Comparison of ENCODE assay signal across 1 cellular context in genomic region chr19:57191141-57192063, GRCh38.
A peak's percentile ranks its signal among the peaks of the same experiment; 100 is the strongest.
TF ChIP-seq lines count a peak whose summit lies in the region.

TSS of gene ZNF264 (plus strand) at chr19:57191500. CDS start at chr19:57191914, 414 bp downstream.

TF ChIP-seq in HepG2, 621 proteins besides CTCF, POLR2A, EP300 and RAD21 (continued from another document and continues in another):
- TF ChIP-seq THAP9 (CRISPR knock-in tag; IDR thresholded peaks at IDR 0.05; ENCODE audit: borderline replicate concordance) (peak; percentile 67; the same call in 1 of the 2 replicates), ZNF607 (CRISPR knock-in tag; IDR thresholded peaks at IDR 0.05; ENCODE audit: borderline replicate concordance) (peak; percentile 91; the same call in 1 of the 2 replicates), HMG20B (CRISPR knock-in tag; conservative IDR thresholded peaks at IDR 0.05) (no peak), ZSCAN22 (CRISPR knock-in tag; IDR thresholded peaks at IDR 0.05) (0 out of 2 replicates have a peak, but pooled peaks have one; percentile 61), ZNF782 (CRISPR knock-in tag; IDR thresholded peaks at IDR 0.05; ENCODE audit: borderline replicate concordance) (0 out of 2 replicates have a peak, but pooled peaks have one; percentile 34), KMT2A (CRISPR knock-in tag; IDR thresholded peaks at IDR 0.05) (no peak), U2AF1 (optimal IDR thresholded peaks at IDR 0.05; ENCODE audit: low read depth, low read length) (peak; percentile 83), ZMYM3 (CRISPR knock-in tag; IDR thresholded peaks at IDR 0.05) (no peak; the same call in 1 of the 2 replicates), STAG1 (CRISPR knock-in tag; IDR thresholded peaks at IDR 0.05) (peak; percentile 1; the same call in 1 of the 2 replicates), ZNF574 (CRISPR knock-in tag; IDR thresholded peaks at IDR 0.05) (peak; percentile 68), ZFP41 (CRISPR knock-in tag; IDR thresholded peaks at IDR 0.05; ENCODE audit: borderline replicate concordance) (peak; percentile 28; the same call in 1 of the 2 replicates), ZNF441 (CRISPR knock-in tag; IDR thresholded peaks at IDR 0.05; ENCODE audit: borderline replicate concordance) (peak; percentile 20; the same call in 1 of the 2 replicates), RBM39 (IDR thresholded peaks at IDR 0.05; ENCODE audit: low read depth, low read length, poor library complexity, severe bottlenecking) (no peak), ZNF407 (CRISPR knock-in tag; IDR thresholded peaks at IDR 0.05; ENCODE audit: not compliant biosample characterization) (no peak), ISL2 (CRISPR knock-in tag; IDR thresholded peaks at IDR 0.05) (no peak), MEIS1 (CRISPR knock-in tag; IDR thresholded peaks at IDR 0.05; ENCODE audit: borderline replicate concordance) (peak; percentile 23; the same call in 1 of the 2 replicates), ZNF670 (CRISPR knock-in tag; IDR thresholded peaks at IDR 0.05; ENCODE audit: borderline replicate concordance) (no peak), SNRNP70 (IDR thresholded peaks at IDR 0.05; ENCODE audit: low read depth, low read length) (no peak), AGO2 (optimal IDR thresholded peaks at IDR 0.05; ENCODE audit: low read depth, low read length) (peak; percentile 45), HNF1A (IDR thresholded peaks at IDR 0.05; ENCODE audit: low read depth) (no peak), HNF1A (CRISPR knock-in tag; IDR thresholded peaks at IDR 0.05; ENCODE audit: borderline replicate concordance) (no peak), NR3C1 (CRISPR knock-in tag; IDR thresholded peaks at IDR 0.05) (no peak), ZSCAN29 (CRISPR knock-in tag; conservative IDR thresholded peaks at IDR 0.05) (peak; percentile 30; the same call in 1 of the 2 replicates), ZNF343 (CRISPR knock-in tag; IDR thresholded peaks at IDR 0.05) (0 out of 2 replicates have a peak, but pooled peaks have one; percentile 16), THAP8 (CRISPR knock-in tag; IDR thresholded peaks at IDR 0.05; ENCODE audit: borderline replicate concordance) (no peak), ZNF124 (CRISPR knock-in tag; IDR thresholded peaks at IDR 0.05) (no peak), ZNF501 (CRISPR knock-in tag; IDR thresholded peaks at IDR 0.05) (peak; percentile 84), SNAPC2 (CRISPR knock-in tag; IDR thresholded peaks at IDR 0.05) (0 out of 2 replicates have a peak, but pooled peaks have one; percentile 71), ZNF609 (CRISPR knock-in tag; IDR thresholded peaks at IDR 0.05; ENCODE audit: borderline replicate concordance) (peak; percentile 23; the same call in 1 of the 2 replicates), TOPORS (CRISPR knock-in tag; IDR thresholded peaks at IDR 0.05) (peak; percentile 84; the same call in 1 of the 2 replicates)
